ENCODE assay signal across 3 cellular contexts in the genomic region with DNA sequence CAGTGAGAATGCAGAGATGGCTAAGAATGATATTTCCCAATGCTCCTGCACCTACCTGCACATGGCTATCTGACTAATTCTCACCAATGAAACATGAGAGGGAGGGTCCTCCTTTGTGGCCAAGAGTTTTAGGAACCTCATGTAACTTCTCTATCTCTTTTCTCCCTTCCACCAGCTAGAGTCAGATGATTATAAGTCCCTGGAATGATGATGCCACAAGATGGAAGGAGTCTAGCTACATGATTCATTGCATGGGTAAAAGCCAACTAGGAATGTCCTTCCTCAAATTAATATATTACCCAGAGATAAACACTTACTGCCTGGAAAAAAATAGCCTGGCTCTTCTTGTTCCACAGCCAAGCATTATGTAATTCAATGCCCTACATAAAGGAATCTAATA.
TF ChIP-seq lines count a peak whose summit lies in the region.

No MANE protein-coding gene starts in this region.

TF ChIP-seq in liver, 16 proteins besides CTCF, POLR2A, EP300 and RAD21:
- TF ChIP-seq, protein P1, sequence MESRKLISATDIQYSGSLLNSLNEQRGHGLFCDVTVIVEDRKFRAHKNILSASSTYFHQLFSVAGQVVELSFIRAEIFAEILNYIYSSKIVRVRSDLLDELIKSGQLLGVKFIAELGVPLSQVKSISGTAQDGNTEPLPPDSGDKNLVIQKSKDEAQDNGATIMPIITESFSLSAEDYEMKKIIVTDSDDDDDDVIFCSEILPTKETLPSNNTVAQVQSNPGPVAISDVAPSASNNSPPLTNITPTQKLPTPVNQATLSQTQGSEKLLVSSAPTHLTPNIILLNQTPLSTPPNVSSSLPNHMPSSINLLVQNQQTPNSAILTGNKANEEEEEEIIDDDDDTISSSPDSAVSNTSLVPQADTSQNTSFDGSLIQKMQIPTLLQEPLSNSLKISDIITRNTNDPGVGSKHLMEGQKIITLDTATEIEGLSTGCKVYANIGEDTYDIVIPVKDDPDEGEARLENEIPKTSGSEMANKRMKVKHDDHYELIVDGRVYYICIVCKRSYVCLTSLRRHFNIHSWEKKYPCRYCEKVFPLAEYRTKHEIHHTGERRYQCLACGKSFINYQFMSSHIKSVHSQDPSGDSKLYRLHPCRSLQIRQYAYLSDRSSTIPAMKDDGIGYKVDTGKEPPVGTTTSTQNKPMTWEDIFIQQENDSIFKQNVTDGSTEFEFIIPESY (IDR thresholded peaks at IDR 0.05), result no peak
- TF ChIP-seq HNF4A (conservative IDR thresholded peaks at IDR 0.05) (peak; percentile 7 to 8), JUND (IDR thresholded peaks at IDR 0.05) (peak; percentile 15 to 33), EGR1 (IDR thresholded peaks at IDR 0.05; ENCODE audit: low read depth in 2 of 2) (peak in 1 of 2 donors; percentile 10)

TF ChIP-seq in HepG2, 621 proteins besides CTCF, POLR2A, EP300 and RAD21:
- TF ChIP-seq, protein P2, sequence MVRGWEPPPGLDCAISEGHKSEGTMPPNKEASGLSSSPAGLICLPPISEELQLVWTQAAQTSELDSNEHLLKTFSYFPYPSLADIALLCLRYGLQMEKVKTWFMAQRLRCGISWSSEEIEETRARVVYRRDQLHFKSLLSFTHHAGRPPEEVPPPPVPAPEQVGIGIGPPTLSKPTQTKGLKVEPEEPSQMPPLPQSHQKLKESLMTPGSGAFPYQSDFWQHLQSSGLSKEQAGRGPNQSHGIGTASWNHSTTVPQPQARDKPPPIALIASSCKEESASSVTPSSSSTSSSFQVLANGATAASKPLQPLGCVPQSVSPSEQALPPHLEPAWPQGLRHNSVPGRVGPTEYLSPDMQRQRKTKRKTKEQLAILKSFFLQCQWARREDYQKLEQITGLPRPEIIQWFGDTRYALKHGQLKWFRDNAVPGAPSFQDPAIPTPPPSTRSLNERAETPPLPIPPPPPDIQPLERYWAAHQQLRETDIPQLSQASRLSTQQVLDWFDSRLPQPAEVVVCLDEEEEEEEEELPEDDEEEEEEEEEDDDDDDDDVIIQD (CRISPR knock-in tag; IDR thresholded peaks at IDR 0.05; ENCODE audit: low read depth), result no peak
- no peak for TF ChIP-seq CHCHD3 (CRISPR knock-in tag; IDR thresholded peaks at IDR 0.05)
- no peak for TF ChIP-seq ZNF232 (CRISPR knock-in tag; IDR thresholded peaks at IDR 0.05; ENCODE audit: borderline replicate concordance)
- no peak for TF ChIP-seq TSC22D2 (CRISPR knock-in tag; IDR thresholded peaks at IDR 0.05; ENCODE audit: borderline replicate concordance)
- no peak for TF ChIP-seq SRY (CRISPR knock-in tag; IDR thresholded peaks at IDR 0.05)
TF ChIP-seq in HepG2: peak in this region for 0.

TF ChIP-seq in H1, 55 proteins besides CTCF, POLR2A, EP300 and RAD21:
- no peak for TF ChIP-seq KDM5A (IDR thresholded peaks at IDR 0.05; ENCODE audit: low read length)
- no peak for TF ChIP-seq TEAD4 (IDR thresholded peaks at IDR 0.05; ENCODE audit: low read depth, low read length)
- TF ChIP-seq, protein P3, sequence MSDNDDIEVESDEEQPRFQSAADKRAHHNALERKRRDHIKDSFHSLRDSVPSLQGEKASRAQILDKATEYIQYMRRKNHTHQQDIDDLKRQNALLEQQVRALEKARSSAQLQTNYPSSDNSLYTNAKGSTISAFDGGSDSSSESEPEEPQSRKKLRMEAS (IDR thresholded peaks at IDR 0.05), result no peak
- TF ChIP-seq YY1 (IDR thresholded peaks at IDR 0.05; ENCODE audit: low read depth, low read length), result no peak
- TF ChIP-seq, protein P4, sequence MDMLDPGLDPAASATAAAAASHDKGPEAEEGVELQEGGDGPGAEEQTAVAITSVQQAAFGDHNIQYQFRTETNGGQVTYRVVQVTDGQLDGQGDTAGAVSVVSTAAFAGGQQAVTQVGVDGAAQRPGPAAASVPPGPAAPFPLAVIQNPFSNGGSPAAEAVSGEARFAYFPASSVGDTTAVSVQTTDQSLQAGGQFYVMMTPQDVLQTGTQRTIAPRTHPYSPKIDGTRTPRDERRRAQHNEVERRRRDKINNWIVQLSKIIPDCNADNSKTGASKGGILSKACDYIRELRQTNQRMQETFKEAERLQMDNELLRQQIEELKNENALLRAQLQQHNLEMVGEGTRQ (IDR thresholded peaks at IDR 0.05; ENCODE audit: low read length), result no peak
- no peak for TF ChIP-seq CEBPB (IDR thresholded peaks at IDR 0.05; ENCODE audit: low read depth, low read length)
- TF ChIP-seq CTBP2 (IDR thresholded peaks at IDR 0.05; ENCODE audit: borderline replicate concordance, insufficient read depth, insufficient read length, low read length), result no peak
- TF ChIP-seq TAF1 (IDR thresholded peaks at IDR 0.05; ENCODE audit: low read depth, low read length), result no peak
- no peak for TF ChIP-seq CBX5 (IDR thresholded peaks at IDR 0.05; ENCODE audit: low read depth, low read length)
- no peak for TF ChIP-seq HDAC2 (IDR thresholded peaks at IDR 0.05; ENCODE audit: borderline replicate concordance in 1 of 2, low read depth in 2 of 2, low read length in 2 of 2)
- no peak for TF ChIP-seq BRCA1 (IDR thresholded peaks at IDR 0.05; ENCODE audit: low read depth, low read length)
- TF ChIP-seq SUZ12 (IDR thresholded peaks at IDR 0.05; ENCODE audit: low read length), result no peak
- no peak for TF ChIP-seq KDM1A (IDR thresholded peaks at IDR 0.05; ENCODE audit: borderline replicate concordance, low read length)
- no peak for TF ChIP-seq KDM4A (IDR thresholded peaks at IDR 0.05; ENCODE audit: low read depth, low read length, severe bottlenecking)
- no peak for TF ChIP-seq CHD2 (IDR thresholded peaks at IDR 0.05; ENCODE audit: low read length)
- TF ChIP-seq TBP (IDR thresholded peaks at IDR 0.05; ENCODE audit: low read depth, low read length), result no peak
- no peak for TF ChIP-seq NRF1 (IDR thresholded peaks at IDR 0.05; ENCODE audit: low read depth, low read length)
- TF ChIP-seq SRF (IDR thresholded peaks at IDR 0.05; ENCODE audit: low read depth, low read length), result no peak
- no peak for TF ChIP-seq BACH1 (IDR thresholded peaks at IDR 0.05; ENCODE audit: low read length)
